8 cellular contexts compared by ENCODE assay signal in genomic region chr19:4061178-4061682, GRCh38. TPM values are rescaled to one million over a fixed set of nuclear protein-coding genes. Genes with fewer than 3 reads are reported as not detected.
DNase-seq lines count a peak whose midpoint lies in the region; ATAC-seq, FAIRE-seq and TF ChIP-seq lines count a peak whose summit lies in the region.

No MANE protein-coding gene starts in this region.

- peaks cover 92% of the 10 kb centered on the region for H3K79me2 ChIP-seq in mammary epithelial cell (ENCODE audit: insufficient read depth, low read length)

- H3K9ac ChIP-seq in mammary epithelial cell (ENCODE audit: insufficient read depth, low read length): no peak overlapping the region

- 8% methylated on average over 6 of the region's 23 CpGs for whole genome bisulfite sequencing in A549 (ENCODE audit: missing lambda C conversion rate)
- 4% methylated on average over 11 of the region's 23 CpGs for WGBS in mammary epithelial cell (ENCODE audit: low coverage, missing lambda C conversion rate)

- no peaks in the 10 kb centered on the region for H3K27me3 ChIP-seq in mammary epithelial cell (ENCODE audit: insufficient read depth, low read length)
- no peaks in the 10 kb centered on the region for H3K27me3 ChIP-seq in mononuclear cell (ENCODE audit: insufficient read depth, low read length)

- no peaks in the 10 kb centered on the region for H3K36me3 ChIP-seq in mammary epithelial cell (ENCODE audit: insufficient read depth, low read length)

- TF ChIP-seq CTCF in A549 (IDR thresholded peaks at IDR 0.05) (no peak), mammary epithelial cell (conservative IDR thresholded peaks at IDR 0.05 in 1 of 2, IDR thresholded peaks at IDR 0.05 in 1 of 2; ENCODE audit: extremely low read depth in 1 of 2, insufficient read depth in 1 of 2, low read depth in 1 of 2, low read length in 2 of 2) (no peak)

- H3K9me3 ChIP-seq in A549: no peaks in the 10 kb centered on the region
- no peaks in the 10 kb centered on the region for H3K9me3 ChIP-seq in mammary epithelial cell (replicated peaks; ENCODE audit: insufficient read depth, low read length)
- H3K9me3 ChIP-seq in mononuclear cell (ENCODE audit: low read depth, low read length): no peaks in the 10 kb centered on the region

- H3K9me3 Mint-ChIP-seq in IgD-negative memory B cell: no peaks in the 10 kb centered on the region

- TF ChIP-seq POLR2A in A549 (IDR thresholded peaks at IDR 0.05; ENCODE audit: low read length): no peak

- H3K27ac ChIP-seq in A549: peak overlapping the region; percentile 93 to 96
- peak overlapping the region; percentile 27 for H3K27ac ChIP-seq in mammary epithelial cell (ENCODE audit: insufficient read depth, low read depth, low read length)

- H3K4me3 ChIP-seq in A549 (peak overlapping the region; percentile 43), mammary epithelial cell (replicated peaks in 1 of 3; ENCODE audit: insufficient read depth in 1 of 3, low read depth in 2 of 3, low read length in 3 of 3) (peak overlapping the region; percentile 31 to 51 (median 38)), mononuclear cell (ENCODE audit: low read length) (peak overlapping the region; percentile 10)

- dilution Hi-C loops in mammary epithelial cell (cut with HindIII; ENCODE audit: low sequenced_read_pairs): loop anchor here (5.0 to 10.0 kb wide), 4 partner anchors 71 to 304 kb away; no protein-coding TSS in a partner anchor

- CTCF ChIA-PET in A549 (lab: Yijun Ruan, JAX) (interaction anchor here (0.6 kb wide), 1 partner anchor 79 kb away, joined by 4 read pairs; no protein-coding TSS in a partner anchor), mammary epithelial cell (lab: Charles Lee; ENCODE audit: low non-redundant PET) (no interaction called here)

- no peak for TF ChIP-seq EP300 in A549 (IDR thresholded peaks at IDR 0.05)

- ATAC-seq in A549: peak in 1 of 2 experiments; percentile 27; a peak in 3 of 6 replicates
- ATAC-seq in GM21825 (IDR thresholded peaks at IDR 0.05; ENCODE audit: unreplicated experiment): no peak

- peaks cover 62% of the 10 kb centered on the region for H3K4me1 ChIP-seq in A549
- H3K4me1 ChIP-seq in mammary epithelial cell (ENCODE audit: insufficient read depth, low read length): peaks cover 62% of the 10 kb centered on the region
- H3K4me1 ChIP-seq in mononuclear cell (ENCODE audit: insufficient read depth, low read length): peaks cover 83% of the 10 kb centered on the region

- H3K4me1 Mint-ChIP-seq in IgD-negative memory B cell: peaks cover 10 to 18% (median 10%) of the 10 kb centered on the region in 3 donors

- BruUV-seq in mammary epithelial cell (replicated peaks; lab: Mats Ljungman, UMichigan): no TSS peak

- no peak for FAIRE-seq in A549 (lab: Jason Lieb, UNC)

- H3K4me3 Mint-ChIP-seq in IgD-negative memory B cell: peak overlapping the region; percentile 65 to 91 (median 80)

- H4K20me1 ChIP-seq in mammary epithelial cell (ENCODE audit: insufficient read depth, low read length): peaks cover 9% of the 10 kb centered on the region

- H2AFZ ChIP-seq in mammary epithelial cell (ENCODE audit: low read depth, low read length): no peak overlapping the region

- no peaks in the 10 kb centered on the region for H3K27me3 Mint-ChIP-seq in IgD-negative memory B cell

- DNase-seq in A549 (ENCODE audit: low read depth in 1 of 2, low spot score in 1 of 2): peak in 1 of 2 experiments; percentile 67
- peak; percentile 70 for DNase-seq in mammary epithelial cell
- no peak for DNase-seq in NCI-H526 treated with DMSO at 0.1 percent for 48 hours (lab: John Stamatoyannopoulos, UW)
- no peak for DNase-seq in dedifferentiated amniotic fluid mesenchymal stem cell (ENCODE audit: extremely low spot score)
- no peak for DNase-seq in middle frontal gyrus (ENCODE audit: extremely low spot score, low spot score)

- peak overlapping the region; percentile 81 to 95 (median 95) for H3K27ac Mint-ChIP-seq in IgD-negative memory B cell

- in situ Hi-C loops in mammary epithelial cell (cut with MboI; ENCODE audit: low sequenced_read_pairs in 2 of 2): no loop called here

- H3K36me3 Mint-ChIP-seq in IgD-negative memory B cell: peaks cover 2% of the 10 kb centered on the region

- H3K4me2 ChIP-seq in A549: peak overlapping the region; percentile 90
- peak overlapping the region; percentile 89 for H3K4me2 ChIP-seq in mammary epithelial cell (ENCODE audit: insufficient read depth, low read depth, low read length)

- intact Hi-C loops in mammary epithelial cell (cut with micrococcal nuclease): loop anchor here (1.0 to 5.0 kb wide), 2 partner anchors 9 to 76 kb away; no protein-coding TSS in a partner anchor

- TF ChIP-seq RAD21 in A549 (conservative IDR thresholded peaks at IDR 0.05 in 1 of 2, IDR thresholded peaks at IDR 0.05 in 1 of 2): no peak

- POLR2A ChIA-PET in A549 (lab: Yijun Ruan, JAX): no interaction called here

TF ChIP-seq in A549, 52 proteins besides CTCF, POLR2A, EP300 and RAD21:
- TF ChIP-seq CEBPB (IDR thresholded peaks at IDR 0.05) (peak in 1 of 2 experiments; percentile 51; a peak in 2 of 4 replicates), FOXS1 (CRISPR knock-in tag; IDR thresholded peaks at IDR 0.05) (no peak)

RNA-seq across cellular contexts. Expression of gene ZBTB7A, which starts 5.5 kb away (rescaled TPM):
- polyA plus RNA-seq in A549 (2011; rRNA removed) (2.2 and 2.3 TPM in 2 replicates), A549 (2017; fragmentation: RNase III; extraction: RNeasy Plus Mini Kit Qiagen cat#74134 plus additional on column Dnase treatment) (10.2 to 11.6 TPM (median 11.4 TPM) in 3 replicates), IgD-negative memory B cell (75.7 TPM), mammary epithelial cell (11.0 TPM)
- polyA plus RNA-seq in A549 (2012; cell fraction: cytosol; rRNA removed): 7.0 and 12.5 TPM in 2 replicates
- polyA plus RNA-seq in A549 (2012; cell fraction: nucleus; rRNA removed): 15.8 and 26.9 TPM in 2 replicates
- polyA minus RNA-seq in A549 (2011; rRNA and poly(A)+ RNA removed): 2.6 and 3.7 TPM in 2 replicates
- total RNA-seq in mammary epithelial cell (10 to 100 TPM; 40.8 to 52.9 TPM), mononuclear cell (91.1 TPM)
- 9.2 TPM for polyA minus RNA-seq in mammary epithelial cell

RNA-seq across cellular contexts. Expression of gene PIAS4, which starts 53.7 kb away (rescaled TPM):
- polyA plus RNA-seq in A549 (2011; rRNA removed): 4.5 and 5.2 TPM in 2 replicates
- 8.6 and 11.9 TPM in 2 replicates for polyA plus RNA-seq in A549 (2012; cell fraction: cytosol; rRNA removed)
- 17.1 and 17.4 TPM in 2 replicates for polyA plus RNA-seq in A549 (2012; cell fraction: nucleus; rRNA removed)
- 10.6 to 12.8 TPM (median 11.3 TPM) in 3 replicates for polyA plus RNA-seq in A549 (2017; fragmentation: RNase III; extraction: RNeasy Plus Mini Kit Qiagen cat#74134 plus additional on column Dnase treatment)
- polyA minus RNA-seq in A549 (2011; rRNA and poly(A)+ RNA removed): 8.8 and 10.8 TPM in 2 replicates
- polyA plus RNA-seq in IgD-negative memory B cell: 8.9 TPM
- total RNA-seq in mammary epithelial cell: 10 to 100 TPM; 20.8 to 29.9 TPM
- 11.5 TPM for polyA plus RNA-seq in mammary epithelial cell
- 13.7 TPM for polyA minus RNA-seq in mammary epithelial cell
- 12.0 TPM for total RNA-seq in mononuclear cell
